In genomic region chr4:182937268-182938208, GRCh38 we compare ENCODE assay signal across 10 cellular contexts. TPM values are rescaled to one million over a fixed set of nuclear protein-coding genes. Genes with fewer than 3 reads are reported as not detected.
A peak's percentile ranks its signal among the peaks of the same experiment; 100 is the strongest.
DNase-seq lines count a peak whose midpoint lies in the region; ATAC-seq, FAIRE-seq and TF ChIP-seq lines count a peak whose summit lies in the region.
"Had no signal": no experiment of that assay in that cellular context is flagged by ENCODE, and none has a peak within 500 bp of the region (broad histone marks: within the 10 kb centered on the region; RNA-seq: fewer than 3 reads in every experiment).

No MANE protein-coding gene starts in this region.

- no peaks in the 10 kb centered on the region for H3K79me2 ChIP-seq in HepG2 (ENCODE audit: insufficient read depth, low read length)

- H3K36me3 ChIP-seq in HepG2 (replicated peaks in 1 of 2; ENCODE audit: control insufficient read depth in 1 of 2, insufficient read depth in 2 of 2, low read length in 2 of 2), result no peaks in the 10 kb centered on the region
- H3K36me3 ChIP-seq: right atrium auricular region had no signal

- H3K4me2 ChIP-seq in HepG2 (ENCODE audit: low read depth, low read length), result peak overlapping the region; percentile 76

- intact Hi-C loops in HepG2 (cut with micrococcal nuclease; ENCODE audit: unreplicated experiment), result loop anchor here (1.0 to 2.0 kb wide), 3 partner anchors 135 to 470 kb away; no protein-coding TSS in a partner anchor

- peak; percentile 34 for ATAC-seq in GM19351 (IDR thresholded peaks at IDR 0.05; ENCODE audit: unreplicated experiment)
- ATAC-seq in HG02571 (IDR thresholded peaks at IDR 0.05; ENCODE audit: unreplicated experiment), result peak; percentile 8
- ATAC-seq in HG03457 (IDR thresholded peaks at IDR 0.05; ENCODE audit: unreplicated experiment), result peak; percentile 15
- ATAC-seq in HepG2, result peak; percentile 55

- no peak overlapping the region for H3K9ac ChIP-seq in HepG2 (ENCODE audit: insufficient read depth, low read depth, low read length)

- H3K4me3 ChIP-seq in HepG2 (replicated peaks in 1 of 3; ENCODE audit: insufficient read depth in 1 of 3, low read depth in 2 of 3, low read length in 3 of 3), result no peak overlapping the region
- H3K4me3 ChIP-seq: lung, right atrium auricular region had no signal

- POLR2A ChIA-PET in HepG2 (lab: Yijun Ruan, JAX), result no interaction called here

- no peak for TF ChIP-seq EP300 in HepG2 (IDR thresholded peaks at IDR 0.05; ENCODE audit: low read depth in 2 of 2, low read length in 2 of 2)
- no peak for TF ChIP-seq EP300 in HepG2 (CRISPR knock-in tag; IDR thresholded peaks at IDR 0.05; ENCODE audit: borderline replicate concordance)

- CTCF ChIA-PET in HepG2 (lab: Yijun Ruan, JAX; ENCODE audit: low intra/inter-chr PET ratio, low total read pairs), result interaction anchor here (1.3 to 2.4 kb wide), 5 partner anchors 312 to 469 kb away, joined by 3 to 48 read pairs (median 4); no protein-coding TSS in a partner anchor

- no peaks in the 10 kb centered on the region for H3K4me1 ChIP-seq in HepG2 (ENCODE audit: insufficient read depth, low read length)
- H3K4me1 ChIP-seq: right atrium auricular region had no signal

- H2AFZ ChIP-seq in HepG2 (ENCODE audit: low read length), result no peak overlapping the region

- FAIRE-seq in HepG2 (lab: Jason Lieb, UNC), result no peak

- TF ChIP-seq RAD21 in HepG2 (CRISPR knock-in tag; IDR thresholded peaks at IDR 0.05), result no peak

- no TSS peak for BruUV-seq in HepG2 (replicated peaks; lab: Mats Ljungman, UMichigan)

- H3K27ac ChIP-seq in HepG2 (ENCODE audit: extremely low read length, insufficient read depth, low read length), result no peak overlapping the region
- H3K27ac ChIP-seq: right atrium auricular region had no signal

- no peak for TF ChIP-seq CTCF in HepG2 (CRISPR knock-in tag; IDR thresholded peaks at IDR 0.05)

- in situ Hi-C loops in HepG2 (cut with HindIII; ENCODE audit: extremely low pct_ligation_motif_present, low pct_unique_long_range_greater_than_20kb), result loop anchor here (5.0 to 10.0 kb wide), 2 partner anchors 325 to 457 kb away; no protein-coding TSS in a partner anchor

- no peaks in the 10 kb centered on the region for H4K20me1 ChIP-seq in HepG2 (ENCODE audit: insufficient read depth, low read length)

- WGBS in HepG2 (ENCODE audit: low lambda C conversion rate), result under 1% methylated on average over 5 of the region's 5 CpGs

- no peaks in the 10 kb centered on the region for H3K9me3 ChIP-seq in HepG2 (ENCODE audit: low read length)
- H3K9me3 ChIP-seq: right atrium auricular region had no signal

- no peak for DNase-seq in HepG2 (ENCODE audit: low spot score)
- no peak for DNase-seq in NCI-H510A (lab: John Stamatoyannopoulos, UW)
- DNase-seq in NCI-H146 treated with DMSO at 0.1 percent for 48 hours (lab: John Stamatoyannopoulos, UW; ENCODE audit: unreplicated experiment), result no peak
- DNase-seq in activated effector memory CD4-positive, alpha-beta T cell treated with Interleukin-2 at 50 U/mL for 16 hours, result no peak
- DNase-seq in T1000 (lab: John Stamatoyannopoulos, UW), result no peak

- peaks cover 0 to 3% of the 10 kb centered on the region in 2 experiments; a peak in 1 of 5 replicates for H3K27me3 ChIP-seq in HepG2 (ENCODE audit: control insufficient read depth in 1 of 2, insufficient read depth in 2 of 2, low read length in 2 of 2)
- H3K27me3 ChIP-seq: right atrium auricular region had no signal

- TF ChIP-seq POLR2A in HepG2 (IDR thresholded peaks at IDR 0.05; ENCODE audit: insufficient read depth in 1 of 2, low read depth in 2 of 2, low read length in 2 of 2), result no peak

TF ChIP-seq in HepG2, 621 proteins besides CTCF, POLR2A, EP300 and RAD21:
- TF ChIP-seq SNAPC4 (CRISPR knock-in tag; IDR thresholded peaks at IDR 0.05), result no peak

RNA-seq across cellular contexts. Expression of gene DCTD, which starts 20.4 kb away (rescaled TPM):
- 67.2 and 85.1 TPM in 2 replicates for total RNA-seq in HepG2 (2016; rRNA removed; fragmentation: Illumina TruSeq; extraction: Trizol)
- 93.2 and 97.9 TPM in 2 replicates for total RNA-seq in HepG2 (2016; cell fraction: cytosol; rRNA removed; fragmentation: Illumina TruSeq; extraction: Trizol; ENCODE audit: low read depth)
- 65.6 and 88.0 TPM in 2 replicates for total RNA-seq in HepG2 (2016; cell fraction: insoluble cytoplasmic fraction; rRNA removed; fragmentation: Illumina TruSeq; extraction: Trizol)
- 145 and 146 TPM in 2 replicates for total RNA-seq in HepG2 (2016; cell fraction: membrane; rRNA removed; fragmentation: Illumina TruSeq; extraction: Trizol)
- total RNA-seq in HepG2 (2016; cell fraction: nucleus; rRNA removed; fragmentation: Illumina TruSeq; extraction: Trizol), result 60.7 and 77.4 TPM in 2 replicates
- polyA plus RNA-seq in HepG2 (2011; rRNA removed), result 94.2 and 95.3 TPM in 2 replicates
- 90.5 and 102 TPM in 2 replicates for polyA plus RNA-seq in HepG2 (2011; cell fraction: cytosol; rRNA removed)
- 153 and 172 TPM in 2 replicates for polyA plus RNA-seq in HepG2 (2011; cell fraction: nucleus; rRNA removed)
- polyA plus RNA-seq in HepG2 (2012), result 117 and 124 TPM in 2 replicates
- polyA plus RNA-seq in HepG2 (2016; cell fraction: cytosol; fragmentation: Illumina TruSeq; extraction: Trizol; ENCODE audit: low read depth), result 108 and 123 TPM in 2 replicates
- 93.0 and 99.9 TPM in 2 replicates for polyA plus RNA-seq in HepG2 (2016; cell fraction: insoluble cytoplasmic fraction; fragmentation: Illumina TruSeq; extraction: Trizol; ENCODE audit: low read depth)
- 161 and 166 TPM in 2 replicates for polyA plus RNA-seq in HepG2 (2016; cell fraction: membrane; fragmentation: Illumina TruSeq; extraction: Trizol; ENCODE audit: low read depth)
- 128 and 143 TPM in 2 replicates for polyA plus RNA-seq in HepG2 (2016; cell fraction: nucleus; fragmentation: Illumina TruSeq; extraction: Trizol; ENCODE audit: insufficient read depth, low read depth)
- 48.3 and 75.7 TPM in 2 replicates for polyA minus RNA-seq in HepG2 (2011; rRNA and poly(A)+ RNA removed; ENCODE audit: low replicate concordance)
- polyA minus RNA-seq in HepG2 (2011; cell fraction: cytosol; rRNA and poly(A)+ RNA removed), result 40.4 and 40.8 TPM in 2 replicates
- 85.5 and 94.6 TPM in 2 replicates for polyA minus RNA-seq in HepG2 (2011; cell fraction: nucleus; rRNA and poly(A)+ RNA removed)
